9 cellular contexts compared by ENCODE assay signal in genomic region chr2:8534729-8535397, GRCh38.
DNase-seq lines count a peak whose midpoint lies in the region; ATAC-seq and TF ChIP-seq lines count a peak whose summit lies in the region.
"Had no signal": no experiment of that assay in that cellular context is flagged by ENCODE, and none has a peak within 500 bp of the region (broad histone marks: within the 10 kb centered on the region; RNA-seq: fewer than 3 reads in every experiment).

No MANE protein-coding gene starts in this region.

- H3K79me2 ChIP-seq in MM.1S (ENCODE audit: low read length), result no peaks in the 10 kb centered on the region

- no peak overlapping the region for H3K4me3 Mint-ChIP-seq in activated T-helper 1 cell treated with anti-CD3 and anti-CD28 coated beads, Interleukin-12 subunit alpha, Interleukin-12 subunit beta, Interleukin-2, Interleukin-4 antibody, amounts not matched to agents 30 ng/mL and 10 ng/mL and 1 ng/mL, durations not matched to agents 14 hours and 24 hours and 36 hours

- H3K4me1 ChIP-seq in BLaER1 (peaks cover 80% of the 10 kb centered on the region), MM.1S (ENCODE audit: low read length) (no peaks in the 10 kb centered on the region)

- intact Hi-C loops in Right ventricle myocardium superior (cut with DNase I), result no loop called here
- intact Hi-C loops in activated T-helper 1 cell treated with anti-CD3 and anti-CD28 coated beads, Interleukin-12 subunit alpha, Interleukin-12 subunit beta, Interleukin-2, Interleukin-4 antibody, amounts not matched to agents 30 ng/mL and 10 ng/mL and 1 ng/mL, durations not matched to agents 14 hours and 24 hours and 36 hours (cut with micrococcal nuclease), result no loop called here

- peak overlapping the region; percentile 95 for H3K27ac ChIP-seq in BLaER1
- no peak overlapping the region for H3K27ac ChIP-seq in MM.1S (ENCODE audit: low read length)

- peaks cover 12% of the 10 kb centered on the region for H3K36me3 Mint-ChIP-seq in activated T-helper 1 cell treated with anti-CD3 and anti-CD28 coated beads, Interleukin-12 subunit alpha, Interleukin-12 subunit beta, Interleukin-2, Interleukin-4 antibody, amounts not matched to agents 30 ng/mL and 10 ng/mL and 1 ng/mL, durations not matched to agents 14 hours and 24 hours and 36 hours (ENCODE audit: low read depth)

- H3K4me1 Mint-ChIP-seq in activated T-helper 1 cell treated with anti-CD3 and anti-CD28 coated beads, Interleukin-12 subunit alpha, Interleukin-12 subunit beta, Interleukin-2, Interleukin-4 antibody, amounts not matched to agents 30 ng/mL and 10 ng/mL and 1 ng/mL, durations not matched to agents 14 hours and 24 hours and 36 hours (ENCODE audit: low read depth), result peaks cover 33% of the 10 kb centered on the region

- H2AFZ ChIP-seq in MM.1S (ENCODE audit: low read length), result no peak overlapping the region

- H4K20me1 ChIP-seq in BLaER1, result no peaks in the 10 kb centered on the region
- no peaks in the 10 kb centered on the region for H4K20me1 ChIP-seq in MM.1S (ENCODE audit: insufficient read depth, low read length)

- H3K4me3 ChIP-seq in BLaER1 (peak overlapping the region; percentile 51), MM.1S (ENCODE audit: low read length) (no peak overlapping the region)

- no peaks in the 10 kb centered on the region for H3K36me3 ChIP-seq in BLaER1
- no peaks in the 10 kb centered on the region for H3K36me3 ChIP-seq in MM.1S (replicated peaks; ENCODE audit: insufficient read depth, low read length)

- TF ChIP-seq CTCF in omental fat pad (IDR thresholded peaks at IDR 0.05) (no peak), MM.1S (IDR thresholded peaks at IDR 0.05; ENCODE audit: low read length) (no peak)

- H3F3A ChIP-seq in MM.1S (ENCODE audit: insufficient read depth, low read length), result no peaks in the 10 kb centered on the region

- H3K4me2 ChIP-seq in BLaER1, result peak overlapping the region; percentile 93
- no peak overlapping the region for H3K4me2 ChIP-seq in MM.1S (ENCODE audit: low read depth, low read length)

- DNase-seq in SKM-1 (lab: John Stamatoyannopoulos, UW; ENCODE audit: unreplicated experiment) (peak; percentile 91), Right ventricle myocardium superior (peak; percentile 92), omental fat pad (ENCODE audit: low spot score) (no peak), MM.1S (no peak), D341Med (ENCODE audit: low spot score) (no peak)
- DNase-seq in activated T-helper 1 cell treated with anti-CD3 and anti-CD28 coated beads, Interleukin-12 subunit alpha, Interleukin-12 subunit beta, Interleukin-2, Interleukin-4 antibody, amounts not matched to agents 30 ng/mL and 10 ng/mL and 1 ng/mL, durations not matched to agents 14 hours and 24 hours and 36 hours (ENCODE audit: low spot score), result no peak

- no peaks in the 10 kb centered on the region for H3K27me3 ChIP-seq in BLaER1
- no peaks in the 10 kb centered on the region for H3K27me3 ChIP-seq in MM.1S (replicated peaks; ENCODE audit: insufficient read depth, low read length)

- ATAC-seq in Right ventricle myocardium superior (ENCODE audit: poor library complexity) (peak; percentile 88), omental fat pad (ENCODE audit: low FRiP score) (peak; percentile 39), HG02852 (IDR thresholded peaks at IDR 0.05; ENCODE audit: unreplicated experiment) (no peak)
- ATAC-seq: Panc1 had no signal

- H3K27me3 Mint-ChIP-seq in activated T-helper 1 cell treated with anti-CD3 and anti-CD28 coated beads, Interleukin-12 subunit alpha, Interleukin-12 subunit beta, Interleukin-2, Interleukin-4 antibody, amounts not matched to agents 30 ng/mL and 10 ng/mL and 1 ng/mL, durations not matched to agents 14 hours and 24 hours and 36 hours (ENCODE audit: insufficient read depth), result no peaks in the 10 kb centered on the region

- H3K9me2 ChIP-seq in MM.1S (replicated peaks; ENCODE audit: insufficient read depth, low read length), result no peaks in the 10 kb centered on the region

- peaks cover 28% of the 10 kb centered on the region for H3K9me3 Mint-ChIP-seq in activated T-helper 1 cell treated with anti-CD3 and anti-CD28 coated beads, Interleukin-12 subunit alpha, Interleukin-12 subunit beta, Interleukin-2, Interleukin-4 antibody, amounts not matched to agents 30 ng/mL and 10 ng/mL and 1 ng/mL, durations not matched to agents 14 hours and 24 hours and 36 hours

- H3K27ac Mint-ChIP-seq in activated T-helper 1 cell treated with anti-CD3 and anti-CD28 coated beads, Interleukin-12 subunit alpha, Interleukin-12 subunit beta, Interleukin-2, Interleukin-4 antibody, amounts not matched to agents 30 ng/mL and 10 ng/mL and 1 ng/mL, durations not matched to agents 14 hours and 24 hours and 36 hours, result no peak overlapping the region

- H3K9me3 ChIP-seq in BLaER1 (peaks cover 26% of the 10 kb centered on the region), MM.1S (replicated peaks; ENCODE audit: insufficient read depth, low read length) (no peaks in the 10 kb centered on the region)

- H3K9ac ChIP-seq in BLaER1, result peak overlapping the region; percentile 70
- no peak overlapping the region for H3K9ac ChIP-seq in MM.1S (ENCODE audit: low read length)

Comparison
In these comparisons a context has a peak if more than half of its experiments do, and no peak if none do; other contexts are left out.
1. DNase-seq: peak in SKM-1 (single experiment) and Right ventricle myocardium superior (single experiment); none in omental fat pad (single experiment), activated T-helper 1 cell treated with anti-CD3 and anti-CD28 coated beads, Interleukin-12 subunit alpha, Interleukin-12 subunit beta, Interleukin-2, Interleukin-4 antibody, amounts not matched to agents 30 ng/mL and 10 ng/mL and 1 ng/mL, durations not matched to agents 14 hours and 24 hours and 36 hours (single experiment), MM.1S (single experiment) and D341Med (single experiment).